ENCODE assay signal across 21 cellular contexts in the genomic region with DNA sequence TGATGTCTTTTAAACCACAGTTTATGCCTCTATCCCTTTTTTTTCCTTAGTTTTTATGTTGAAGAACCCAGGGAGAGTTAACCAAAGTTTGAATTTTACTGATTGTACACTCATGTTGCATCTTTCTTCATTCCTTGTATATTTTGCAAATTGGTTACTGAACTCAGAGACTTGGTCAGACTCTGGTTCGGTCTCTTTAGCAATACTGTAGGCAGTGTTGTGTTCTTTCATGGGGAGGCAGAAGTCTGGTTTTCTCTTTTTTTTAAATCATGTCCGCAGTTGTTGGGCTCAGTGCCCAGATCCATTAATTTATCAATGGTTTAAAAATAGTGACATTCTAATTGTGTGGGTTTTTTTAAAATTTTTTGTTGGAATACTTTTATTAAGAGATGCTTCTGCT. TPM values are rescaled to one million over a fixed set of nuclear protein-coding genes. Genes with fewer than 3 reads are reported as not detected.
DNase-seq lines count a peak whose midpoint lies in the region; ATAC-seq and TF ChIP-seq lines count a peak whose summit lies in the region.
"Had no signal": no experiment of that assay in that cellular context is flagged by ENCODE, and none has a peak within 500 bp of the region (broad histone marks: within the 10 kb centered on the region; RNA-seq: fewer than 3 reads in every experiment).

No MANE protein-coding gene starts in this region.

- no peak for TF ChIP-seq CTCF in activated B cell treated with CpG ODN at 0.5 μM for 24 hours (IDR thresholded peaks at IDR 0.05)
- no peak for TF ChIP-seq CTCF in fibroblast of villous mesenchyme (IDR thresholded peaks at IDR 0.05; ENCODE audit: insufficient read depth, low read depth, low read length)
- no peak for TF ChIP-seq CTCF in smooth muscle cell (IDR thresholded peaks at IDR 0.05; ENCODE audit: borderline replicate concordance, insufficient read depth, poor library complexity, severe bottlenecking)
- no peak for TF ChIP-seq CTCF in hepatocyte (IDR thresholded peaks at IDR 0.05; ENCODE audit: poor library complexity)

- POLR2A ChIA-PET in activated B cell treated with CpG ODN at 0.5 μM for 24 hours (lab: Charles Lee) = no interaction called here

- peaks cover 100% of the 10 kb centered on the region for H4K20me1 ChIP-seq in smooth muscle cell (ENCODE audit: low read depth)
- peaks cover 100% of the 10 kb centered on the region for H4K20me1 ChIP-seq in hepatocyte (ENCODE audit: insufficient read depth, poor library complexity, severe bottlenecking)

- intact Hi-C loops in activated B cell treated with CpG ODN at 0.5 μM for 24 hours (cut with micrococcal nuclease) = no loop called here
- intact Hi-C loops in aorta (cut with DNase I) = no loop called here

- H3K27me3 ChIP-seq in smooth muscle cell (ENCODE audit: low read depth) (no peaks in the 10 kb centered on the region), aorta (ENCODE audit: control insufficient read depth in 1 of 2, insufficient read depth in 2 of 2, low read length in 1 of 2) (no peaks in the 10 kb centered on the region), hepatocyte (no peaks in the 10 kb centered on the region)
- H3K27me3 ChIP-seq: SJSA1 had no signal

- H3K27ac ChIP-seq in smooth muscle cell (ENCODE audit: low read depth) (peak overlapping the region; percentile 1), aorta (ENCODE audit: low read depth in 1 of 2, low read length in 2 of 2) (no peak overlapping the region), hepatocyte (no peak overlapping the region)
- H3K27ac ChIP-seq: SJSA1 had no signal

- H3K9me3 ChIP-seq in smooth muscle cell (replicated peaks; ENCODE audit: low read depth) (no peaks in the 10 kb centered on the region), aorta (ENCODE audit: control insufficient read depth, low read length) (no peaks in the 10 kb centered on the region), hepatocyte (ENCODE audit: low read depth) (no peaks in the 10 kb centered on the region)
- H3K9me3 ChIP-seq: SJSA1 had no signal

- CTCF ChIA-PET in activated B cell treated with CpG ODN at 0.5 μM for 24 hours (lab: Charles Lee) = interaction anchor here (2.4 kb wide), 1 partner anchor 12 kb away, joined by 6 read pairs; no protein-coding TSS in a partner anchor

- H3K36me3 ChIP-seq in smooth muscle cell (ENCODE audit: low read depth) = no peaks in the 10 kb centered on the region
- no peaks in the 10 kb centered on the region for H3K36me3 ChIP-seq in aorta (ENCODE audit: control insufficient read depth in 1 of 2, insufficient read depth in 2 of 2, low read length in 1 of 2)
- no peaks in the 10 kb centered on the region for H3K36me3 ChIP-seq in hepatocyte (replicated peaks; ENCODE audit: insufficient read depth, low read depth)
- H3K36me3 ChIP-seq: SJSA1 had no signal

- peaks cover 100% of the 10 kb centered on the region for H3K79me2 ChIP-seq in smooth muscle cell (ENCODE audit: low read depth)
- peaks cover 100% of the 10 kb centered on the region for H3K79me2 ChIP-seq in hepatocyte

- H3K27ac Mint-ChIP-seq in T-helper 1 cell treated with Interleukin-12 subunit alpha and Interleukin-12 subunit beta and Interleukin-4 antibody, amounts not matched to agents 30 μg/mL and 1 μg/mL, for 36 hours = peak overlapping the region; percentile 8
- H3K27ac Mint-ChIP-seq in activated B cell treated with CpG ODN at 0.5 μM for 24 hours = peak overlapping the region; percentile 35
- H3K27ac Mint-ChIP-seq: activated T-helper 2 cell treated with anti-CD3 and anti-CD28 coated beads, Interferon-gamma antibody, Interleukin-2, Interleukin-4, amounts not matched to agents 10 μg/mL and 5 μg/mL and 100 μg/mL, durations not matched to agents 14 hours and 24 hours and 36 hours had no signal

- H3K4me2 ChIP-seq in smooth muscle cell = no peak overlapping the region
- H3K4me2 ChIP-seq in hepatocyte = no peak overlapping the region

- H3K9me2 ChIP-seq in hepatocyte (replicated peaks; ENCODE audit: insufficient read depth) = no peaks in the 10 kb centered on the region

- ATAC-seq in activated B cell treated with CpG ODN at 0.5 μM for 24 hours (ENCODE audit: low read depth) = no peak
- ATAC-seq in aorta (ENCODE audit: low FRiP score) = no peak
- ATAC-seq: GM12878, HCT116 had no signal

- H3K9ac ChIP-seq in smooth muscle cell (ENCODE audit: low read depth) = no peak overlapping the region

- DNase-seq in T-helper 1 cell (no peak), activated B cell treated with CpG ODN at 0.5 μM for 24 hours (no peak), fibroblast of villous mesenchyme (ENCODE audit: low read depth) (peak; percentile 41), smooth muscle cell (lab: John Stamatoyannopoulos, UW; ENCODE audit: unreplicated experiment) (no peak), aorta (no peak), KG1 (lab: John Stamatoyannopoulos, UW) (no peak), hepatocyte (ENCODE audit: low spot score) (no peak)
- DNase-seq: 8988T; DMS 273 treated with DMSO at 0.1 percent for 48 hours; GDM1; glutamatergic neuron; MM.1S; NCI-H1694 treated with DMSO at 0.1 percent for 48 hours; stimulated activated CD4-positive, alpha-beta T cell treated with anti-CD3 and anti-CD28 coated beads, Interleukin-2, amount 100 ng/mL, for 24 hours had no signal

- H2AFZ ChIP-seq in smooth muscle cell (ENCODE audit: low read depth) (no peak overlapping the region), hepatocyte (no peak overlapping the region)

- no peaks in the 10 kb centered on the region for H3K9me3 Mint-ChIP-seq in T-helper 1 cell treated with Interleukin-12 subunit alpha and Interleukin-12 subunit beta and Interleukin-4 antibody, amounts not matched to agents 30 μg/mL and 1 μg/mL, for 36 hours
- H3K9me3 Mint-ChIP-seq in activated B cell treated with CpG ODN at 0.5 μM for 24 hours = no peaks in the 10 kb centered on the region
- H3K9me3 Mint-ChIP-seq: activated T-helper 2 cell treated with anti-CD3 and anti-CD28 coated beads, Interferon-gamma antibody, Interleukin-2, Interleukin-4, amounts not matched to agents 10 μg/mL and 5 μg/mL and 100 μg/mL, durations not matched to agents 14 hours and 24 hours and 36 hours had no signal

- WGBS in smooth muscle cell (ENCODE audit: low lambda C conversion rate) = 89% methylated on average over 2 of the region's 2 CpGs
- WGBS in aorta, 2 donors = 43 to 51% methylated on average over 2 of the region's 2 CpGs
- WGBS in hepatocyte (ENCODE audit: low lambda C conversion rate, missing lambda C conversion rate) = 91% methylated on average over 2 of the region's 2 CpGs

- H3K4me3 ChIP-seq in fibroblast of villous mesenchyme (ENCODE audit: low read depth, low read length) = no peak overlapping the region
- H3K4me3 ChIP-seq in smooth muscle cell = no peak overlapping the region
- no peak overlapping the region for H3K4me3 ChIP-seq in aorta (ENCODE audit: low read length in 2 of 2)
- H3K4me3 ChIP-seq in hepatocyte = no peak overlapping the region
- H3K4me3 ChIP-seq: GM12878, SJSA1 had no signal

- H3K27me3 Mint-ChIP-seq in T-helper 1 cell treated with Interleukin-12 subunit alpha and Interleukin-12 subunit beta and Interleukin-4 antibody, amounts not matched to agents 30 μg/mL and 1 μg/mL, for 36 hours (ENCODE audit: low read depth) = no peaks in the 10 kb centered on the region
- no peaks in the 10 kb centered on the region for H3K27me3 Mint-ChIP-seq in activated B cell treated with CpG ODN at 0.5 μM for 24 hours

- H3K36me3 Mint-ChIP-seq in T-helper 1 cell treated with Interleukin-12 subunit alpha and Interleukin-12 subunit beta and Interleukin-4 antibody, amounts not matched to agents 30 μg/mL and 1 μg/mL, for 36 hours (ENCODE audit: low read depth) = peaks cover 1% of the 10 kb centered on the region
- peaks cover 16% of the 10 kb centered on the region for H3K36me3 Mint-ChIP-seq in activated B cell treated with CpG ODN at 0.5 μM for 24 hours (ENCODE audit: low read depth)

- peaks cover 31% of the 10 kb centered on the region for H3K4me1 Mint-ChIP-seq in T-helper 1 cell treated with Interleukin-12 subunit alpha and Interleukin-12 subunit beta and Interleukin-4 antibody, amounts not matched to agents 30 μg/mL and 1 μg/mL, for 36 hours (ENCODE audit: low read depth)
- peaks cover 57% of the 10 kb centered on the region for H3K4me1 Mint-ChIP-seq in activated B cell treated with CpG ODN at 0.5 μM for 24 hours

- H3K4me1 ChIP-seq in smooth muscle cell (ENCODE audit: low read depth) = peaks cover 7% of the 10 kb centered on the region
- peaks cover 2 to 3% of the 10 kb centered on the region in 2 donors for H3K4me1 ChIP-seq in aorta (ENCODE audit: control insufficient read depth in 1 of 2, insufficient read depth in 2 of 2, low read length in 2 of 2)
- H3K4me1 ChIP-seq in hepatocyte (ENCODE audit: insufficient read depth) = no peaks in the 10 kb centered on the region
- H3K4me1 ChIP-seq: SJSA1 had no signal

- H3F3A ChIP-seq in smooth muscle cell (ENCODE audit: low read depth) = no peaks in the 10 kb centered on the region

- no peak overlapping the region for H3K4me3 Mint-ChIP-seq in T-helper 1 cell treated with Interleukin-12 subunit alpha and Interleukin-12 subunit beta and Interleukin-4 antibody, amounts not matched to agents 30 μg/mL and 1 μg/mL, for 36 hours
- no peak overlapping the region for H3K4me3 Mint-ChIP-seq in activated B cell treated with CpG ODN at 0.5 μM for 24 hours

RNA-seq across cellular contexts. Expression of a gene that starts 23.4 kb away (rescaled TPM):
- total RNA-seq in activated B cell treated with CpG ODN at 0.5 μM for 24 hours (28.5 and 28.9 TPM in 2 replicates), fibroblast of villous mesenchyme (20.3 and 20.6 TPM in 2 replicates), smooth muscle cell (39.1 and 43.5 TPM in 2 replicates), aorta (10 to 100 TPM; 34.3 to 35.4 TPM), hepatocyte (41.2 and 41.4 TPM in 2 replicates)
- polyA plus RNA-seq in smooth muscle cell (43.2 and 44.2 TPM in 2 replicates), aorta (10 to 100 TPM; 18.1 to 19.0 TPM), hepatocyte (36.3 and 39.8 TPM in 2 replicates)

RNA-seq across cellular contexts. Expression of a gene that starts 45.0 kb away (rescaled TPM):
- total RNA-seq in activated B cell treated with CpG ODN at 0.5 μM for 24 hours (not detected in 2 replicates), fibroblast of villous mesenchyme (3.9 and 12.9 TPM in 2 replicates), smooth muscle cell (not detected in 2 replicates), aorta (not detected), hepatocyte (3.5 TPM in 1 of 2 replicates, not detected in the other)
- polyA plus RNA-seq in smooth muscle cell (not detected in 2 replicates), aorta (10 to 100 TPM in 1 of 2 donors, 1 to 10 TPM in 1; 2.0 to 59.5 TPM), hepatocyte (1.5 and 1.6 TPM in 2 replicates)
- total RNA-seq: activated T-helper 2 cell treated with anti-CD3 and anti-CD28 coated beads, Interferon-gamma antibody, Interleukin-2, Interleukin-4, amounts not matched to agents 10 μg/mL and 5 μg/mL and 100 μg/mL, durations not matched to agents 14 hours and 24 hours and 36 hours; cardiac septum; SJSA1; urinary bladder had no signal
- polyA plus RNA-seq: GM12878 had no signal
